8 cellular contexts compared by ENCODE assay signal in genomic region chr5:149317281-149318048, GRCh38. TPM values are rescaled to one million over a fixed set of nuclear protein-coding genes. Genes with fewer than 3 reads are reported as not detected.
A peak's percentile ranks its signal among the peaks of the same experiment; 100 is the strongest.
DNase-seq lines count a peak whose midpoint lies in the region; ATAC-seq lines count a peak whose summit lies in the region.

No MANE protein-coding gene starts in this region.

- ATAC-seq in GM19452 (IDR thresholded peaks at IDR 0.05; ENCODE audit: unreplicated experiment): peak; percentile 79
- peak; percentile 68 for ATAC-seq in naive thymus-derived CD8-positive, alpha-beta T cell
- ATAC-seq in GM18873 (IDR thresholded peaks at IDR 0.05; ENCODE audit: low FRiP score, unreplicated experiment): no peak

- H3K27me3 ChIP-seq in effector memory CD4-positive, alpha-beta T cell (replicated peaks; ENCODE audit: control insufficient read depth, insufficient read depth, low read length, poor library complexity, severe bottlenecking): no peaks in the 10 kb centered on the region

- no peak overlapping the region for H3K4me3 ChIP-seq in effector memory CD4-positive, alpha-beta T cell (ENCODE audit: insufficient read depth, low read depth, low read length, poor library complexity, severe bottlenecking)

- POLR2A ChIA-PET in naive thymus-derived CD8-positive, alpha-beta T cell (lab: Charles Lee): interaction anchor here (0.7 to 1.3 kb wide), 3 partner anchors 32 to 54 kb away, joined by 3 read pairs; no protein-coding TSS in a partner anchor

- no peak overlapping the region for H3K27ac ChIP-seq in effector memory CD4-positive, alpha-beta T cell (ENCODE audit: insufficient read depth, low read length, poor library complexity, severe bottlenecking)

- DNase-seq in DMS79 treated with DMSO at 0.1 percent for 48 hours (lab: John Stamatoyannopoulos, UW) (peak; percentile 31), DMS79 (lab: John Stamatoyannopoulos, UW) (no peak), M059J (ENCODE audit: low read depth) (peak; percentile 49), T-helper 1 cell (peak in 3 of 5 donors; percentile 15 to 45 (median 32))
- DNase-seq in effector memory CD4-positive, alpha-beta T cell: peak in 2 of 3 donors; percentile 3 to 17
- DNase-seq in naive thymus-derived CD8-positive, alpha-beta T cell: peak in 8 of 10 donors; percentile 17 to 63 (median 43)

- H3K9me3 ChIP-seq in effector memory CD4-positive, alpha-beta T cell (ENCODE audit: control insufficient read depth, low read length): no peaks in the 10 kb centered on the region

- H3K9me3 Mint-ChIP-seq in naive thymus-derived CD8-positive, alpha-beta T cell: no peaks in the 10 kb centered on the region

- H3K27ac Mint-ChIP-seq in naive thymus-derived CD8-positive, alpha-beta T cell: no peak overlapping the region

- H3K36me3 ChIP-seq in effector memory CD4-positive, alpha-beta T cell (ENCODE audit: control insufficient read depth, insufficient read depth, low read length): no peaks in the 10 kb centered on the region

- no peaks in the 10 kb centered on the region for H3K27me3 Mint-ChIP-seq in naive thymus-derived CD8-positive, alpha-beta T cell

- no peak overlapping the region for H3K4me3 Mint-ChIP-seq in naive thymus-derived CD8-positive, alpha-beta T cell

- no peaks in the 10 kb centered on the region for H3K4me1 ChIP-seq in effector memory CD4-positive, alpha-beta T cell (ENCODE audit: control insufficient read depth, insufficient read depth, low read length, poor library complexity, severe bottlenecking)

- H3K36me3 Mint-ChIP-seq in naive thymus-derived CD8-positive, alpha-beta T cell: no peaks in the 10 kb centered on the region

- peaks cover 0 to 3% (median 0%) of the 10 kb centered on the region in 4 donors for H3K4me1 Mint-ChIP-seq in naive thymus-derived CD8-positive, alpha-beta T cell

RNA-seq across cellular contexts. Expression of gene GRPEL2, which starts 27.8 kb away (rescaled TPM):
- 14.1 and 20.3 TPM in 2 replicates for total RNA-seq in M059J (2014; rRNA removed; shearing (Covaris generic))
- total RNA-seq in naive thymus-derived CD8-positive, alpha-beta T cell: 10 to 100 TPM; 47.6 to 48.0 TPM
- polyA plus RNA-seq in naive thymus-derived CD8-positive, alpha-beta T cell: 1 to 10 TPM; 4.2 to 6.6 (median 5.8) TPM

RNA-seq across cellular contexts. Expression of gene PCYOX1L, which starts 40.4 kb away (rescaled TPM):
- 8.2 and 12.0 TPM in 2 replicates for total RNA-seq in M059J (2014; rRNA removed; shearing (Covaris generic))
- 10 to 100 TPM; 40.0 to 47.0 TPM for total RNA-seq in naive thymus-derived CD8-positive, alpha-beta T cell
- 10 to 100 TPM in 2 of 3 donors, 1 to 10 TPM in 1; 6.6 to 17.6 (median 12.6) TPM for polyA plus RNA-seq in naive thymus-derived CD8-positive, alpha-beta T cell

RNA-seq across cellular contexts. Expression of gene AFAP1L1, which starts 45.8 kb away (rescaled TPM):
- total RNA-seq in M059J (2014; rRNA removed; shearing (Covaris generic)): 6.5 and 9.1 TPM in 2 replicates
- under 1 TPM; 0.13 to 0.27 TPM for total RNA-seq in naive thymus-derived CD8-positive, alpha-beta T cell
- 1 to 10 TPM in 2 of 3 donors, under 1 TPM in 1; 0.56 to 1.2 (median 1.1) TPM for polyA plus RNA-seq in naive thymus-derived CD8-positive, alpha-beta T cell
